1 cellular context compared by ENCODE assay signal in genomic region chr19:48645652-48646191, GRCh38.
TF ChIP-seq lines count a peak whose summit lies in the region.

Gene CA11 (minus strand): TSS chr19:48646187. CDS start chr19:48645632, 555 bp downstream.

TF ChIP-seq in H1, 55 proteins besides CTCF, POLR2A, EP300 and RAD21 (continued from another document):
- TF ChIP-seq CHD7 (IDR thresholded peaks at IDR 0.05; ENCODE audit: insufficient replicate concordance, low read length): no peak
- TF ChIP-seq TAF1 (IDR thresholded peaks at IDR 0.05; ENCODE audit: low read depth, low read length): peak; percentile 34; the same call in 1 of the 2 replicates
- 0 out of 2 replicates have a peak, but pooled peaks have one; percentile 7 for TF ChIP-seq TBP (IDR thresholded peaks at IDR 0.05; ENCODE audit: low read depth, low read length)
- no peak for TF ChIP-seq PHF8 (conservative IDR thresholded peaks at IDR 0.05; ENCODE audit: low read depth, low read length)
- TF ChIP-seq SIN3A (conservative IDR thresholded peaks at IDR 0.05 in 1 of 2, IDR thresholded peaks at IDR 0.05 in 1 of 2; ENCODE audit: low read depth in 1 of 2, low read length in 2 of 2): 0 out of 4 replicates have a peak, but pooled peaks of 1 of the 2 experiments have one; percentile 51
- peak; percentile 48 for TF ChIP-seq KDM4A (IDR thresholded peaks at IDR 0.05; ENCODE audit: low read depth, low read length, severe bottlenecking)
- no peak for TF ChIP-seq ATF2 (IDR thresholded peaks at IDR 0.05; ENCODE audit: low read length)
